In genomic region chr20:50434321-50434652, GRCh38 we compare ENCODE assay signal across 17 cellular contexts.
DNase-seq lines count a peak whose midpoint lies in the region; ATAC-seq and TF ChIP-seq lines count a peak whose summit lies in the region.
"Had no signal": no experiment of that assay in that cellular context is flagged by ENCODE, and none has a peak within 500 bp of the region (broad histone marks: within the 10 kb centered on the region; RNA-seq: fewer than 3 reads in every experiment).

No MANE protein-coding gene starts in this region.

- no peaks in the 10 kb centered on the region for H3K79me2 ChIP-seq in PC-9 (ENCODE audit: low read depth)
- no peaks in the 10 kb centered on the region for H3K79me2 ChIP-seq in osteoblast (ENCODE audit: insufficient read depth, low read length)

- BruUV-seq in PC-9 (replicated peaks; lab: Mats Ljungman, UMichigan), result no TSS peak

- CTCF ChIA-PET in PC-9 (lab: Charles Lee), result no interaction called here

- H3K27me3 ChIP-seq in PC-9 (ENCODE audit: insufficient read depth, low read depth) (no peaks in the 10 kb centered on the region), osteoblast (ENCODE audit: insufficient read depth, low read length) (no peaks in the 10 kb centered on the region)
- H3K27me3 ChIP-seq: MG63 had no signal

- POLR2A ChIA-PET in PC-9 (lab: Charles Lee; ENCODE audit: unreplicated experiment), result interaction anchor here (0.7 kb wide), 1 partner anchor 19 kb away, joined by 8 read pairs; no protein-coding TSS in a partner anchor

- no peak overlapping the region for H3K4me3 ChIP-seq in PC-9
- no peak overlapping the region for H3K4me3 ChIP-seq in osteoblast (ENCODE audit: insufficient read depth, low read length)
- H3K4me3 ChIP-seq: MG63 had no signal

- H3K27ac Mint-ChIP-seq in CD14-positive monocyte, result peak overlapping the region in 4 of 7 donors; percentile 7 to 84 (median 48)
- H3K27ac Mint-ChIP-seq in stimulated activated naive B cell treated with anti-CD40 and anti-IgM and Interleukin-4, amounts not matched to agents 10 μg/mL and 1 μg/mL and 100 μg/mL, for 72 hours, result no peak overlapping the region
- H3K27ac Mint-ChIP-seq in natural killer cell treated with Interleukin-12 subunit alpha and Interleukin-12 subunit beta and Interleukin-15 and Interleukin-18, amount 100 ng/mL, for 72 hours, result no peak overlapping the region

- DNase-seq in CD14-positive monocyte (ENCODE audit: low spot score), result no peak
- no peak for DNase-seq in PC-9
- DNase-seq in epithelial cell of prostate (ENCODE audit: low read depth, low spot score), result no peak
- no peak for DNase-seq in osteoblast (ENCODE audit: insufficient read length, low spot score, missing footprints)
- no peak for DNase-seq in NCI-H2196 treated with DMSO at 0.1 percent for 48 hours (lab: John Stamatoyannopoulos, UW; ENCODE audit: unreplicated experiment)
- no peak for DNase-seq in stimulated activated naive B cell treated with anti-CD40 and anti-IgM and Interleukin-4, amounts not matched to agents 10 μg/mL and 1 μg/mL and 100 μg/mL, for 72 hours
- no peak for DNase-seq in natural killer cell treated with Interleukin-12 subunit alpha and Interleukin-12 subunit beta and Interleukin-15 and Interleukin-18, amount 100 ng/mL, for 72 hours (ENCODE audit: low spot score)
- DNase-seq: CD4-positive, CD25-positive, alpha-beta regulatory T cell; Karpas-422; NCI-H1092; NCI-H146; NCI-H2029 treated with DMSO at 0.1 percent for 48 hours; NCI-H2171 treated with DMSO at 0.1 percent for 48 hours; NCI-H748 treated with DMSO at 0.1 percent for 48 hours had no signal

- H3K36me3 ChIP-seq in PC-9 (ENCODE audit: low read depth) (no peaks in the 10 kb centered on the region), osteoblast (ENCODE audit: insufficient read depth, low read length) (no peaks in the 10 kb centered on the region)
- H3K36me3 ChIP-seq: MG63 had no signal

- peaks cover 57% of the 10 kb centered on the region for H3F3A ChIP-seq in PC-9 (ENCODE audit: insufficient read depth, low read depth)

- H3K4me3 Mint-ChIP-seq in CD14-positive monocyte, result no peak overlapping the region
- no peak overlapping the region for H3K4me3 Mint-ChIP-seq in stimulated activated naive B cell treated with anti-CD40 and anti-IgM and Interleukin-4, amounts not matched to agents 10 μg/mL and 1 μg/mL and 100 μg/mL, for 72 hours
- H3K4me3 Mint-ChIP-seq in natural killer cell treated with Interleukin-12 subunit alpha and Interleukin-12 subunit beta and Interleukin-15 and Interleukin-18, amount 100 ng/mL, for 72 hours, result no peak overlapping the region
- H3K4me3 Mint-ChIP-seq: CD4-positive, CD25-positive, alpha-beta regulatory T cell had no signal

- H3K4me1 ChIP-seq in PC-9 (replicated peaks; ENCODE audit: insufficient read depth), result peaks cover 34% of the 10 kb centered on the region
- peaks cover 17% of the 10 kb centered on the region for H3K4me1 ChIP-seq in osteoblast (ENCODE audit: insufficient read depth, low read length)

- peaks cover 19% of the 10 kb centered on the region for H3K4me1 Mint-ChIP-seq in CD14-positive monocyte
- H3K4me1 Mint-ChIP-seq in stimulated activated naive B cell treated with anti-CD40 and anti-IgM and Interleukin-4, amounts not matched to agents 10 μg/mL and 1 μg/mL and 100 μg/mL, for 72 hours, result no peaks in the 10 kb centered on the region
- peaks cover 15 to 24% of the 10 kb centered on the region in 2 donors for H3K4me1 Mint-ChIP-seq in natural killer cell treated with Interleukin-12 subunit alpha and Interleukin-12 subunit beta and Interleukin-15 and Interleukin-18, amount 100 ng/mL, for 72 hours (ENCODE audit: low read depth in 2 of 2)
- H3K4me1 Mint-ChIP-seq: CD4-positive, CD25-positive, alpha-beta regulatory T cell had no signal

- ATAC-seq in GM21825 (IDR thresholded peaks at IDR 0.05; ENCODE audit: unreplicated experiment), result no peak
- no peak for ATAC-seq in stimulated activated naive B cell treated with anti-CD40 and anti-IgM and Interleukin-4, amounts not matched to agents 10 μg/mL and 1 μg/mL and 100 μg/mL, for 72 hours (replicated peaks)
- ATAC-seq in natural killer cell treated with Interleukin-12 subunit alpha and Interleukin-12 subunit beta and Interleukin-15 and Interleukin-18, amount 100 ng/mL, for 72 hours, result no peak

- H2AFZ ChIP-seq in PC-9, result no peak overlapping the region
- H2AFZ ChIP-seq in osteoblast (ENCODE audit: low read length), result no peak overlapping the region

- H3K27me3 Mint-ChIP-seq in CD14-positive monocyte (ENCODE audit: low read depth in 3 of 3), result peaks cover 0 to 2% (median 2%) of the 10 kb centered on the region in 3 donors
- H3K27me3 Mint-ChIP-seq in stimulated activated naive B cell treated with anti-CD40 and anti-IgM and Interleukin-4, amounts not matched to agents 10 μg/mL and 1 μg/mL and 100 μg/mL, for 72 hours, result peaks cover 28 to 36% of the 10 kb centered on the region in 2 donors
- H3K27me3 Mint-ChIP-seq in natural killer cell treated with Interleukin-12 subunit alpha and Interleukin-12 subunit beta and Interleukin-15 and Interleukin-18, amount 100 ng/mL, for 72 hours, result peaks cover 4 to 14% of the 10 kb centered on the region in 2 donors

- intact Hi-C loops in CD14-positive monocyte (cut with micrococcal nuclease), result no loop called here
- intact Hi-C loops in PC-9 (cut with micrococcal nuclease; ENCODE audit: unreplicated experiment), result no loop called here

- H3K36me3 Mint-ChIP-seq in CD14-positive monocyte, result no peaks in the 10 kb centered on the region
- H3K36me3 Mint-ChIP-seq in stimulated activated naive B cell treated with anti-CD40 and anti-IgM and Interleukin-4, amounts not matched to agents 10 μg/mL and 1 μg/mL and 100 μg/mL, for 72 hours, result no peaks in the 10 kb centered on the region
- no peaks in the 10 kb centered on the region for H3K36me3 Mint-ChIP-seq in natural killer cell treated with Interleukin-12 subunit alpha and Interleukin-12 subunit beta and Interleukin-15 and Interleukin-18, amount 100 ng/mL, for 72 hours
- H3K36me3 Mint-ChIP-seq: CD4-positive, CD25-positive, alpha-beta regulatory T cell had no signal

- no peaks in the 10 kb centered on the region for H3K9me3 ChIP-seq in PC-9 (ENCODE audit: insufficient read depth, low read depth)
- no peaks in the 10 kb centered on the region for H3K9me3 ChIP-seq in osteoblast (ENCODE audit: low read depth, low read length)
- H3K9me3 ChIP-seq: Caco-2, MG63 had no signal

- no peaks in the 10 kb centered on the region for H4K20me1 ChIP-seq in PC-9 (ENCODE audit: insufficient read depth)
- H4K20me1 ChIP-seq in osteoblast (ENCODE audit: insufficient read depth, low read length), result no peaks in the 10 kb centered on the region

- peak overlapping the region; percentile 59 for H3K27ac ChIP-seq in PC-9
- H3K27ac ChIP-seq in epithelial cell of prostate, result peak overlapping the region; percentile 65
- H3K27ac ChIP-seq in osteoblast (ENCODE audit: low read depth, low read length), result peak overlapping the region; percentile 34

- no peak for TF ChIP-seq CTCF in CD14-positive monocyte (IDR thresholded peaks at IDR 0.05)
- TF ChIP-seq CTCF in PC-9 (conservative IDR thresholded peaks at IDR 0.05), result no peak
- no peak for TF ChIP-seq CTCF in osteoblast (IDR thresholded peaks at IDR 0.05; ENCODE audit: extremely low read depth, low read depth, low read length)

- H3K9me3 Mint-ChIP-seq in CD14-positive monocyte, result peaks cover 0 to 2% (median 0%) of the 10 kb centered on the region in 7 donors
- no peaks in the 10 kb centered on the region for H3K9me3 Mint-ChIP-seq in stimulated activated naive B cell treated with anti-CD40 and anti-IgM and Interleukin-4, amounts not matched to agents 10 μg/mL and 1 μg/mL and 100 μg/mL, for 72 hours
- H3K9me3 Mint-ChIP-seq in natural killer cell treated with Interleukin-12 subunit alpha and Interleukin-12 subunit beta and Interleukin-15 and Interleukin-18, amount 100 ng/mL, for 72 hours, result no peaks in the 10 kb centered on the region
- H3K9me3 Mint-ChIP-seq: CD4-positive, CD25-positive, alpha-beta regulatory T cell had no signal

- H3K4me2 ChIP-seq in PC-9, result no peak overlapping the region
- no peak overlapping the region for H3K4me2 ChIP-seq in osteoblast (ENCODE audit: insufficient read depth, low read length)

- no peaks in the 10 kb centered on the region for H3K9me2 ChIP-seq in PC-9 (ENCODE audit: insufficient read depth)

Comparison
In these comparisons a context has a peak if more than half of its experiments do, and no peak if none do; other contexts are left out.
1. H3K27ac Mint-ChIP-seq: peak in CD14-positive monocyte (4 of 7); none in stimulated activated naive B cell treated with anti-CD40 and anti-IgM and Interleukin-4, amounts not matched to agents 10 μg/mL and 1 μg/mL and 100 μg/mL, for 72 hours (single experiment) and natural killer cell treated with Interleukin-12 subunit alpha and Interleukin-12 subunit beta and Interleukin-15 and Interleukin-18, amount 100 ng/mL, for 72 hours (0 of 2).
2. Peak in every context shown above with its lines, with median percentiles within 50 percentile points of each other: H3K27ac ChIP-seq.